9 cellular contexts compared by ENCODE assay signal in genomic region chr20:2751868-2752630, GRCh38. TPM values are rescaled to one million over a fixed set of nuclear protein-coding genes. Genes with fewer than 3 reads are reported as not detected.
DNase-seq lines count a peak whose midpoint lies in the region; ATAC-seq, FAIRE-seq and TF ChIP-seq lines count a peak whose summit lies in the region.
"Had no signal": no experiment of that assay in that cellular context is flagged by ENCODE, and none has a peak within 500 bp of the region (broad histone marks: within the 10 kb centered on the region; RNA-seq: fewer than 3 reads in every experiment).

No MANE protein-coding gene starts in this region.

- H3K36me3 Mint-ChIP-seq in activated naive CD4-positive, alpha-beta T cell treated with anti-CD3 and anti-CD28 coated beads, Interleukin-2, amount 50 U/mL, for 72 hours: no peaks in the 10 kb centered on the region
- H3K36me3 Mint-ChIP-seq in immature natural killer cell: peaks cover 0 to 3% (median 3%) of the 10 kb centered on the region in 3 donors

- peak overlapping the region; percentile 57 for H3K4me2 ChIP-seq in OCI-LY3 (ENCODE audit: low read length)

- peaks cover 39 to 42% of the 10 kb centered on the region in 2 donors for H3K4me1 Mint-ChIP-seq in immature natural killer cell

- peak; percentile 82 for FAIRE-seq in GM12891 (lab: Jason Lieb, UNC)
- FAIRE-seq: TTC549 had no signal

- H3K9me3 Mint-ChIP-seq in activated naive CD4-positive, alpha-beta T cell treated with anti-CD3 and anti-CD28 coated beads, Interleukin-2, amount 50 U/mL, for 72 hours: no peaks in the 10 kb centered on the region
- no peaks in the 10 kb centered on the region for H3K9me3 Mint-ChIP-seq in immature natural killer cell

- ATAC-seq in activated naive CD4-positive, alpha-beta T cell treated with anti-CD3 and anti-CD28 coated beads, Interleukin-2, amount 50 U/mL, for 72 hours: peak; percentile 50 to 76

- TF ChIP-seq CTCF in OCI-LY3 (IDR thresholded peaks at IDR 0.05; ENCODE audit: low read depth, low read length): no peak

- peaks cover 0 to 15% (median 5%) of the 10 kb centered on the region in 3 donors for H3K27me3 Mint-ChIP-seq in immature natural killer cell (ENCODE audit: low read depth in 3 of 3)

- H3K9ac ChIP-seq in OCI-LY3 (ENCODE audit: low read length): no peak overlapping the region

- no peak overlapping the region for H3K27ac Mint-ChIP-seq in activated naive CD4-positive, alpha-beta T cell treated with anti-CD3 and anti-CD28 coated beads, Interleukin-2, amount 50 U/mL, for 72 hours
- H3K27ac Mint-ChIP-seq in immature natural killer cell: no peak overlapping the region

- no peak overlapping the region for H2AFZ ChIP-seq in OCI-LY3 (ENCODE audit: low read depth, low read length)

- H3K9me3 ChIP-seq in OCI-LY3 (ENCODE audit: insufficient read depth, low read length): no peaks in the 10 kb centered on the region

- H3K4me1 ChIP-seq in OCI-LY3 (ENCODE audit: low read length): peaks cover 32% of the 10 kb centered on the region

- H4K20me1 ChIP-seq in OCI-LY3 (ENCODE audit: insufficient read depth, low read length): no peaks in the 10 kb centered on the region

- H3K27me3 ChIP-seq in OCI-LY3 (ENCODE audit: low read depth, low read length): peaks cover 56% of the 10 kb centered on the region

- DNase-seq in GM12891 (ENCODE audit: insufficient read length, low spot score) (peak; percentile 66), immature natural killer cell (peak; percentile 61 to 69 (median 63)), NCI-H446 treated with DMSO at 0.1 percent for 48 hours (lab: John Stamatoyannopoulos, UW) (no peak), SK-N-DZ (ENCODE audit: low spot score) (no peak), OCI-M2 (lab: John Stamatoyannopoulos, UW; ENCODE audit: unreplicated experiment) (no peak)
- peak; percentile 54 to 65 for DNase-seq in activated naive CD4-positive, alpha-beta T cell treated with anti-CD3 and anti-CD28 coated beads, Interleukin-2, amount 50 U/mL, for 72 hours (ENCODE audit: low spot score in 2 of 2)
- DNase-seq in stimulated activated CD8-positive, alpha-beta memory T cell treated with anti-CD3 and anti-CD28 coated beads, Interleukin-12 subunit alpha, Interleukin-12 subunit beta, amount 100 ng/mL, for 1 hour (ENCODE audit: low read depth): peak; percentile 13

- H3K79me2 ChIP-seq in OCI-LY3 (ENCODE audit: low read length): no peaks in the 10 kb centered on the region

- no peak overlapping the region for H3K4me3 Mint-ChIP-seq in immature natural killer cell

- H3K27ac ChIP-seq in OCI-LY3 (ENCODE audit: low read length): no peak overlapping the region

- no peaks in the 10 kb centered on the region for H3K36me3 ChIP-seq in OCI-LY3 (replicated peaks; ENCODE audit: low read depth, low read length)

- no peak for TF ChIP-seq POLR2A in GM12891 (IDR thresholded peaks at IDR 0.05; ENCODE audit: low read depth, low read length)

- peak overlapping the region; percentile 57 for H3K4me3 ChIP-seq in OCI-LY3 (ENCODE audit: low read length)

TF ChIP-seq in GM12891, 5 proteins besides CTCF, POLR2A, EP300 and RAD21:
- no peak for TF ChIP-seq PAX5 (IDR thresholded peaks at IDR 0.05; ENCODE audit: insufficient read depth, low read length, severe bottlenecking)

RNA-seq across cellular contexts. Expression of gene CPXM1, which starts 48.4 kb away (rescaled TPM):
- polyA plus RNA-seq in GM12891 (2012; ENCODE audit: low read depth, missing spikeins): 16.4 TPM
- total RNA-seq in activated naive CD4-positive, alpha-beta T cell treated with anti-CD3 and anti-CD28 coated beads, Interleukin-2, amount 50 U/mL, for 72 hours: 1 to 10 TPM; 1.1 to 3.5 TPM
- polyA plus RNA-seq in immature natural killer cell: 1 to 10 TPM in 1 of 3 donors, under 1 TPM in 1, not detected in 1; 0.74 to 1.2 TPM
- 59.3 and 66.7 TPM in 2 replicates for polyA plus RNA-seq in SK-N-DZ (2014; cell fraction: cytosol; rRNA removed)
- 339 and 340 TPM in 2 replicates for polyA plus RNA-seq in SK-N-DZ (2014; cell fraction: nucleus; rRNA removed)

RNA-seq across cellular contexts. Expression of gene EBF4, which starts 59.5 kb away (rescaled TPM):
- polyA plus RNA-seq in GM12891 (2012; ENCODE audit: low read depth, missing spikeins): not detected
- 1 to 10 TPM; 4.0 to 8.3 TPM for total RNA-seq in activated naive CD4-positive, alpha-beta T cell treated with anti-CD3 and anti-CD28 coated beads, Interleukin-2, amount 50 U/mL, for 72 hours
- 1 to 10 TPM; 1.3 to 1.8 (median 1.7) TPM for polyA plus RNA-seq in immature natural killer cell
- polyA plus RNA-seq in SK-N-DZ (2014; cell fraction: cytosol; rRNA removed): 18.6 and 24.6 TPM in 2 replicates
- 120 and 146 TPM in 2 replicates for polyA plus RNA-seq in SK-N-DZ (2014; cell fraction: nucleus; rRNA removed)

Comparison
In these comparisons a context has a peak if more than half of its experiments do, and no peak if none do; other contexts are left out.
1. DNase-seq: peak in GM12891 (single experiment), activated naive CD4-positive, alpha-beta T cell treated with anti-CD3 and anti-CD28 coated beads, Interleukin-2, amount 50 U/mL, for 72 hours (2 of 2), immature natural killer cell (3 of 3) and stimulated activated CD8-positive, alpha-beta memory T cell treated with anti-CD3 and anti-CD28 coated beads, Interleukin-12 subunit alpha, Interleukin-12 subunit beta, amount 100 ng/mL, for 1 hour (single experiment); none in NCI-H446 treated with DMSO at 0.1 percent for 48 hours (single experiment), SK-N-DZ (single experiment) and OCI-M2 (single experiment).